22 cellular contexts compared by ENCODE assay signal in genomic region chr6:147173675-147174339, GRCh38.
"Had no signal": no experiment of that assay in that cellular context is flagged by ENCODE, and none has a peak within 500 bp of the region (broad histone marks: within the 10 kb centered on the region; RNA-seq: fewer than 3 reads in every experiment).

No MANE protein-coding gene starts in this region.

- ATAC-seq: esophagus mucosa; gastroesophageal sphincter; left lobe of liver; mucosa of descending colon; naive thymus-derived CD8-positive, alpha-beta T cell; stimulated activated effector memory CD8-positive, alpha-beta T cell treated with anti-CD3 and anti-CD28 coated beads, Interleukin-12 subunit alpha, Interleukin-12 subunit beta, amount 100 ng/mL, for 72 hours; stimulated activated naive CD8-positive, alpha-beta T cell treated with anti-CD3 and anti-CD28 coated beads, Interleukin-15, Interleukin-2, amounts not matched to agents 100 U/mL and 50 U/mL, for 24 hours; upper lobe of right lung had no signal

- H3K27me3 ChIP-seq: gastroesophageal sphincter, neutrophil, right atrium auricular region, sigmoid colon, tibial artery, upper lobe of right lung, vagina had no signal

- DNase-seq: effector memory CD4-positive, alpha-beta T cell; foreskin fibroblast; glutamatergic neuron; islet precursor cell; mucosa of descending colon; naive thymus-derived CD8-positive, alpha-beta T cell; posterior cingulate gyrus; sigmoid colon; small intestine; stimulated activated CD4-positive, alpha-beta T cell treated with anti-CD3 and anti-CD28 coated beads, Interleukin-4, amount 100 ng/mL, for 1 hour; stimulated activated CD8-positive, alpha-beta memory T cell treated with anti-CD3 and anti-CD28 coated beads, Interleukin-4, amount 100 ng/mL, for 48 hours; stimulated activated naive CD8-positive, alpha-beta T cell treated with anti-CD3 and anti-CD28 coated beads, Interleukin-15, Interleukin-2, amounts not matched to agents 100 U/mL and 50 U/mL, for 24 hours; tibial artery; upper lobe of right lung had no signal

- H3K36me3 ChIP-seq: gastroesophageal sphincter, neutrophil, right atrium auricular region, sigmoid colon, tibial artery, upper lobe of right lung, vagina had no signal

- H3K9me3 ChIP-seq: gastroesophageal sphincter, mucosa of descending colon, neutrophil, right atrium auricular region, sigmoid colon, tibial artery, upper lobe of right lung, vagina had no signal

- H3K27ac ChIP-seq: gastroesophageal sphincter, neutrophil, right atrium auricular region, sigmoid colon, tibial artery, upper lobe of right lung, vagina had no signal

- H3K4me1 ChIP-seq: gastroesophageal sphincter, right atrium auricular region, sigmoid colon, upper lobe of right lung, vagina had no signal

- FAIRE-seq: endometrium, small intestine had no signal

- H3K4me3 ChIP-seq: gastroesophageal sphincter, mucosa of descending colon, right atrium auricular region, sigmoid colon, tibial artery, upper lobe of right lung, vagina had no signal
